ENCODE assay signal across 9 cellular contexts in genomic region chr3:195905970-195906864, GRCh38. TPM values are rescaled to one million over a fixed set of nuclear protein-coding genes. Genes with fewer than 3 reads are reported as not detected.
DNase-seq lines count a peak whose midpoint lies in the region; ATAC-seq, FAIRE-seq and TF ChIP-seq lines count a peak whose summit lies in the region.
"Had no signal": no experiment of that assay in that cellular context is flagged by ENCODE, and none has a peak within 500 bp of the region (broad histone marks: within the 10 kb centered on the region; RNA-seq: fewer than 3 reads in every experiment).

No MANE protein-coding gene starts in this region.

- peak; percentile 79 for DNase-seq in DMS53 (lab: John Stamatoyannopoulos, UW)
- DNase-seq in MV-4-11 (lab: John Stamatoyannopoulos, UW), result peak; percentile 10
- DNase-seq in astrocyte (ENCODE audit: low read depth), result peak; percentile 67
- peak; percentile 59 for DNase-seq in natural killer cell treated with Interleukin-12 subunit alpha and Interleukin-12 subunit beta and Interleukin-15 and Interleukin-18, amount 100 ng/mL, for 72 hours (ENCODE audit: low spot score)
- DNase-seq in midbrain (lab: John Stamatoyannopoulos, UW), result no peak
- no peak for DNase-seq in central memory CD4-positive, alpha-beta T cell

- no peaks in the 10 kb centered on the region for H3K9me3 Mint-ChIP-seq in astrocyte (ENCODE audit: unreplicated experiment)
- no peaks in the 10 kb centered on the region for H3K9me3 Mint-ChIP-seq in natural killer cell treated with Interleukin-12 subunit alpha and Interleukin-12 subunit beta and Interleukin-15 and Interleukin-18, amount 100 ng/mL, for 72 hours

- TF ChIP-seq CTCF in astrocyte (IDR thresholded peaks at IDR 0.05; ENCODE audit: insufficient read depth, low read depth, low read length), result no peak

- peaks cover 22% of the 10 kb centered on the region for H3K4me1 Mint-ChIP-seq in astrocyte (ENCODE audit: low read depth, unreplicated experiment)
- H3K4me1 Mint-ChIP-seq in natural killer cell treated with Interleukin-12 subunit alpha and Interleukin-12 subunit beta and Interleukin-15 and Interleukin-18, amount 100 ng/mL, for 72 hours (ENCODE audit: low read depth in 2 of 2), result peaks cover 48 to 49% of the 10 kb centered on the region in 2 donors

- peaks cover 22% of the 10 kb centered on the region for H3K4me1 ChIP-seq in astrocyte (ENCODE audit: insufficient read depth, low read length)

- H3K36me3 Mint-ChIP-seq in astrocyte (ENCODE audit: low read depth, unreplicated experiment), result no peaks in the 10 kb centered on the region
- H3K36me3 Mint-ChIP-seq in natural killer cell treated with Interleukin-12 subunit alpha and Interleukin-12 subunit beta and Interleukin-15 and Interleukin-18, amount 100 ng/mL, for 72 hours, result no peaks in the 10 kb centered on the region

- no peaks in the 10 kb centered on the region for H3K9me3 ChIP-seq in astrocyte (ENCODE audit: insufficient read depth, low read depth, low read length)

- FAIRE-seq in astrocyte (lab: Jason Lieb, UNC), result no peak

- H3K4me2 ChIP-seq in astrocyte (ENCODE audit: low read length), result peak overlapping the region; percentile 85

- H3K79me2 ChIP-seq in astrocyte (ENCODE audit: insufficient read depth, low read length), result peaks cover 34% of the 10 kb centered on the region

- no peak for ATAC-seq in natural killer cell treated with Interleukin-12 subunit alpha and Interleukin-12 subunit beta and Interleukin-15 and Interleukin-18, amount 100 ng/mL, for 72 hours
- no peak for ATAC-seq in HG02840 (IDR thresholded peaks at IDR 0.05; ENCODE audit: low FRiP score, unreplicated experiment)
- ATAC-seq in HG02884 (IDR thresholded peaks at IDR 0.05; ENCODE audit: unreplicated experiment), result no peak

- no peak overlapping the region for H2AFZ ChIP-seq in astrocyte (ENCODE audit: low read depth, low read length)

- peaks cover 23% of the 10 kb centered on the region for H4K20me1 ChIP-seq in astrocyte (ENCODE audit: insufficient read depth, low read length)

- no peak overlapping the region for H3K27ac Mint-ChIP-seq in astrocyte (ENCODE audit: unreplicated experiment)
- peak overlapping the region; percentile 96 to 98 for H3K27ac Mint-ChIP-seq in natural killer cell treated with Interleukin-12 subunit alpha and Interleukin-12 subunit beta and Interleukin-15 and Interleukin-18, amount 100 ng/mL, for 72 hours

- no peak overlapping the region for H3K4me3 ChIP-seq in astrocyte (ENCODE audit: insufficient read depth, low read depth, low read length)
- H3K4me3 ChIP-seq: cardiac muscle cell had no signal

- no peaks in the 10 kb centered on the region for H3K27me3 Mint-ChIP-seq in astrocyte (ENCODE audit: low read depth, unreplicated experiment)
- no peaks in the 10 kb centered on the region for H3K27me3 Mint-ChIP-seq in natural killer cell treated with Interleukin-12 subunit alpha and Interleukin-12 subunit beta and Interleukin-15 and Interleukin-18, amount 100 ng/mL, for 72 hours

- peak overlapping the region; percentile 71 for H3K4me3 Mint-ChIP-seq in astrocyte (ENCODE audit: unreplicated experiment)
- peak overlapping the region; percentile 97 for H3K4me3 Mint-ChIP-seq in natural killer cell treated with Interleukin-12 subunit alpha and Interleukin-12 subunit beta and Interleukin-15 and Interleukin-18, amount 100 ng/mL, for 72 hours

- no peak overlapping the region for H3K9ac ChIP-seq in astrocyte (ENCODE audit: low read length)

- H3K27ac ChIP-seq in astrocyte (ENCODE audit: low read depth, low read length), result no peak overlapping the region
- H3K27ac ChIP-seq: cardiac muscle cell had no signal

- no peaks in the 10 kb centered on the region for H3K27me3 ChIP-seq in astrocyte (ENCODE audit: insufficient read depth, low read length)
- H3K27me3 ChIP-seq: cardiac muscle cell had no signal

- no peaks in the 10 kb centered on the region for H3K36me3 ChIP-seq in astrocyte (ENCODE audit: insufficient read depth, low read length)
- H3K36me3 ChIP-seq: cardiac muscle cell had no signal

RNA-seq across cellular contexts. Expression of gene TNK2, which starts 2.1 kb away (rescaled TPM):
- 37.1 and 39.1 TPM in 2 replicates for total RNA-seq in astrocyte
- 100 to 1,000 TPM in 1 of 2 donors, 10 to 100 TPM in 1; 63.5 to 116 TPM for total RNA-seq in natural killer cell treated with Interleukin-12 subunit alpha and Interleukin-12 subunit beta and Interleukin-15 and Interleukin-18, amount 100 ng/mL, for 72 hours

Comparison
In these comparisons a context has a peak if more than half of its experiments do, and no peak if none do; other contexts are left out.
1. DNase-seq: peak in DMS53 (single experiment), MV-4-11 (single experiment), astrocyte (single experiment) and natural killer cell treated with Interleukin-12 subunit alpha and Interleukin-12 subunit beta and Interleukin-15 and Interleukin-18, amount 100 ng/mL, for 72 hours (single experiment); none in midbrain (single experiment) and central memory CD4-positive, alpha-beta T cell (single experiment).